Comparison of ENCODE assay signal across 25 cellular contexts in genomic region chr10:45380903-45381610, GRCh38. TPM values are rescaled to one million over a fixed set of nuclear protein-coding genes. Genes with fewer than 3 reads are reported as not detected.
DNase-seq lines count a peak whose midpoint lies in the region; ATAC-seq and TF ChIP-seq lines count a peak whose summit lies in the region.
"Had no signal": no experiment of that assay in that cellular context is flagged by ENCODE, and none has a peak within 500 bp of the region (broad histone marks: within the 10 kb centered on the region; RNA-seq: fewer than 3 reads in every experiment).

No MANE protein-coding gene starts in this region.

- ATAC-seq in heart left ventricle (peak in 3 of 4 donors; percentile 35 to 50 (median 42)), HG03196 (IDR thresholded peaks at IDR 0.05; ENCODE audit: unreplicated experiment) (no peak), HG02678 (IDR thresholded peaks at IDR 0.05; ENCODE audit: unreplicated experiment) (no peak)
- ATAC-seq: HCT116 had no signal

- H3K36me3 ChIP-seq in heart left ventricle (peaks cover 0 to 18% (median 0%) of the 10 kb centered on the region in 9 donors), osteoblast (ENCODE audit: insufficient read depth, low read length) (no peaks in the 10 kb centered on the region)
- H3K36me3 ChIP-seq: cardiac muscle cell, ovary, Peyer's patch, sigmoid colon had no signal

- intact Hi-C loops in heart left ventricle (cut with DNase I) = no loop called here

- H3K79me2 ChIP-seq in osteoblast (ENCODE audit: insufficient read depth, low read length) = no peaks in the 10 kb centered on the region
- H3K79me2 ChIP-seq: hepatocyte had no signal

- H4K20me1 ChIP-seq in osteoblast (ENCODE audit: insufficient read depth, low read length) = no peaks in the 10 kb centered on the region

- H3K4me2 ChIP-seq in osteoblast (ENCODE audit: insufficient read depth, low read length) = no peak overlapping the region
- H3K4me2 ChIP-seq: hepatocyte had no signal

- H3K9me3 ChIP-seq in heart left ventricle = no peaks in the 10 kb centered on the region
- no peaks in the 10 kb centered on the region for H3K9me3 ChIP-seq in osteoblast (ENCODE audit: low read depth, low read length)
- H3K9me3 ChIP-seq: ovary, Peyer's patch, sigmoid colon had no signal

- H2AFZ ChIP-seq in osteoblast (ENCODE audit: low read length) = no peak overlapping the region
- H2AFZ ChIP-seq: hepatocyte had no signal

- peak; percentile 79 for DNase-seq in CD1c-positive myeloid dendritic cell (ENCODE audit: extremely low spot score)
- peak; percentile 56 for DNase-seq in MV-4-11 (lab: John Stamatoyannopoulos, UW)
- peak in 2 of 5 donors; percentile 30 to 35 for DNase-seq in heart left ventricle
- DNase-seq in osteoblast (ENCODE audit: insufficient read length, low spot score, missing footprints) = peak; percentile 64
- no peak for DNase-seq in NCI-H2107 (lab: John Stamatoyannopoulos, UW)
- no peak for DNase-seq in cerebellar cortex (ENCODE audit: low spot score)
- DNase-seq: activated CD4-positive, alpha-beta T cell treated with anti-CD3 and anti-CD28 coated beads, Interleukin-2, amount 50 U/mL, for 1 hour; foreskin fibroblast; mesenchymal stem cell; NCI-H1105 treated with DMSO at 0.1 percent for 48 hours; NCI-H2081; NCI-H526; ovary; stimulated activated CD8-positive, alpha-beta memory T cell treated with anti-CD3 and anti-CD28 coated beads, Interleukin-4, amount 100 ng/mL, for 48 hours; T-helper 2 cell had no signal

- TF ChIP-seq CTCF in heart left ventricle (IDR thresholded peaks at IDR 0.05) (no peak), osteoblast (IDR thresholded peaks at IDR 0.05; ENCODE audit: extremely low read depth, low read depth, low read length) (no peak)

- H3K4me3 ChIP-seq in heart left ventricle (no peak overlapping the region), osteoblast (ENCODE audit: insufficient read depth, low read length) (no peak overlapping the region)
- H3K4me3 ChIP-seq: cardiac muscle cell, dorsolateral prefrontal cortex, hepatocyte, ovary, Peyer's patch, sigmoid colon had no signal

- H3K27me3 ChIP-seq in heart left ventricle (peaks cover 0 to 43% (median 14%) of the 10 kb centered on the region in 9 donors), osteoblast (ENCODE audit: insufficient read depth, low read length) (peaks cover 2% of the 10 kb centered on the region)
- H3K27me3 ChIP-seq: hepatocyte, ovary, Peyer's patch had no signal

- no peak for TF ChIP-seq POLR2A in heart left ventricle (IDR thresholded peaks at IDR 0.05)

- H3K27ac ChIP-seq in heart left ventricle (peak overlapping the region in 1 of 12 donors; percentile 89), osteoblast (ENCODE audit: low read depth, low read length) (no peak overlapping the region)
- H3K27ac ChIP-seq: C4-2B, cardiac muscle cell, hepatocyte, ovary, VCaP had no signal

- H3K4me1 ChIP-seq in heart left ventricle (peaks cover 0 to 68% (median 0%) of the 10 kb centered on the region in 12 donors), osteoblast (ENCODE audit: insufficient read depth, low read length) (no peaks in the 10 kb centered on the region)
- H3K4me1 ChIP-seq: sigmoid colon had no signal

- WGBS in heart left ventricle, 4 donors = 71 to 84% (median 80%) methylated on average over 5 to 8 of the region's 8 CpGs

RNA-seq across cellular contexts. Expression of gene ALOX5, which starts 7.0 kb away (rescaled TPM):
- total RNA-seq in heart left ventricle = 10 to 100 TPM in 3 of 9 donors, 1 to 10 TPM in 6; 1.3 to 36.1 (median 5.8) TPM
- polyA plus RNA-seq in heart left ventricle = 1 to 10 TPM; 3.4 to 6.1 TPM
- total RNA-seq in osteoblast = not detected in 2 replicates

Comparison
In these comparisons a context has a peak if more than half of its experiments do, and no peak if none do; other contexts are left out.
1. DNase-seq: peak in CD1c-positive myeloid dendritic cell (single experiment), MV-4-11 (single experiment) and osteoblast (single experiment); none in NCI-H2107 (single experiment) and cerebellar cortex (single experiment).
2. ATAC-seq: peak in heart left ventricle (3 of 4); none in HG03196 (single experiment) and HG02678 (single experiment).